In the genomic region with DNA sequence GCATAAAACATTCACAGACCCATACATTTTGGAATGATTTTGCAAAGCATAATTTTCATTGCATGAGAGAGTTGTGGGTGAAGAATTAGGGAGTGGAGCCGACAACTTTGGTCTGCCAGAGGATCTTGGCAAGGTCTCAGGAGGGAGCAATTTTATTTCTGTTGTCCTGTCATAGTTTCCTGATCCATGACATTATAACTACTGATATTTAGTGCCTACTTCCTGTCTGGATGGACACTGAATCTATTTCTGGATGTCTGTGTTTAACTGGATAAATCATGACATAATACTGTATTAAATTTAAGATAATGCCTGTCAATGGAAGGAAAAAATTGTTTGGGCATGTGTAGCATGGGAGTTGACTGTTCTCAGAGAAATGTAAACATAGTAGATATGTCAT, we compare ENCODE assay signal across 8 cellular contexts. TPM values are rescaled to one million over a fixed set of nuclear protein-coding genes. Genes with fewer than 3 reads are reported as not detected.
DNase-seq lines count a peak whose midpoint lies in the region; TF ChIP-seq lines count a peak whose summit lies in the region.
"Had no signal": no experiment of that assay in that cellular context is flagged by ENCODE, and none has a peak within 500 bp of the region (broad histone marks: within the 10 kb centered on the region; RNA-seq: fewer than 3 reads in every experiment).

No MANE protein-coding gene starts in this region.

- no peak overlapping the region for H3K4me2 ChIP-seq in osteoblast (ENCODE audit: insufficient read depth, low read length)
- H3K4me2 ChIP-seq in neural progenitor cell: no peak overlapping the region

- no peaks in the 10 kb centered on the region for H3K9me3 ChIP-seq in KOPT-K1 (ENCODE audit: insufficient read depth, low read length, poor library complexity, severe bottlenecking)
- no peaks in the 10 kb centered on the region for H3K9me3 ChIP-seq in osteoblast (ENCODE audit: low read depth, low read length)
- H3K9me3 ChIP-seq in neural progenitor cell (ENCODE audit: low read depth): no peaks in the 10 kb centered on the region
- H3K9me3 ChIP-seq: tibial artery had no signal

- H3K36me3 Mint-ChIP-seq in brain (no peaks in the 10 kb centered on the region), neural progenitor cell (no peaks in the 10 kb centered on the region)

- H3K4me1 Mint-ChIP-seq in brain (peaks cover 14% of the 10 kb centered on the region), neural progenitor cell (peaks cover 5% of the 10 kb centered on the region)

- H3K36me3 ChIP-seq in KOPT-K1 (ENCODE audit: insufficient read depth, low read length): peaks cover 67% of the 10 kb centered on the region
- H3K36me3 ChIP-seq in osteoblast (ENCODE audit: insufficient read depth, low read length): no peaks in the 10 kb centered on the region
- no peaks in the 10 kb centered on the region for H3K36me3 ChIP-seq in neural progenitor cell
- H3K36me3 ChIP-seq: tibial artery had no signal

- H2AFZ ChIP-seq in osteoblast (ENCODE audit: low read length): no peak overlapping the region
- no peak overlapping the region for H2AFZ ChIP-seq in neural progenitor cell (replicated peaks)

- H4K20me1 ChIP-seq in osteoblast (ENCODE audit: insufficient read depth, low read length) (no peaks in the 10 kb centered on the region), neural progenitor cell (ENCODE audit: low read depth) (no peaks in the 10 kb centered on the region)

- DNase-seq in EH (ENCODE audit: low read depth) (peak; percentile 65), osteoblast (ENCODE audit: insufficient read length, low spot score, missing footprints) (peak; percentile 34), neural progenitor cell (ENCODE audit: low spot score) (no peak), NCI-H345 treated with DMSO at 0.1 percent for 48 hours (lab: John Stamatoyannopoulos, UW; ENCODE audit: unreplicated experiment) (no peak), glomerular visceral epithelial cell (ENCODE audit: extremely low spot score) (no peak)
- DNase-seq: tibial artery had no signal

- H3K79me2 ChIP-seq in osteoblast (ENCODE audit: insufficient read depth, low read length): no peaks in the 10 kb centered on the region
- no peaks in the 10 kb centered on the region for H3K79me2 ChIP-seq in neural progenitor cell (ENCODE audit: low read depth)

- H3K27ac ChIP-seq in KOPT-K1 (ENCODE audit: low read depth, low read length, poor library complexity, severe bottlenecking) (peak overlapping the region; percentile 100), osteoblast (ENCODE audit: low read depth, low read length) (no peak overlapping the region), neural progenitor cell (no peak overlapping the region)
- H3K27ac ChIP-seq: tibial artery had no signal

- H3F3A ChIP-seq in neural progenitor cell (ENCODE audit: low read depth): no peaks in the 10 kb centered on the region

- H3K4me3 Mint-ChIP-seq in brain (peak overlapping the region in 3 of 5 experiments; percentile 78 to 92 (median 80)), neural progenitor cell (no peak overlapping the region)

- H3K4me1 ChIP-seq in osteoblast (ENCODE audit: insufficient read depth, low read length) (peaks cover 11% of the 10 kb centered on the region), neural progenitor cell (peaks cover 7% of the 10 kb centered on the region)

- H3K4me3 ChIP-seq in osteoblast (ENCODE audit: insufficient read depth, low read length) (no peak overlapping the region), neural progenitor cell (no peak overlapping the region)
- H3K4me3 ChIP-seq: tibial artery had no signal

- H3K27me3 ChIP-seq in osteoblast (ENCODE audit: insufficient read depth, low read length): peaks cover 3% of the 10 kb centered on the region
- H3K27me3 ChIP-seq in neural progenitor cell: peaks cover 68% of the 10 kb centered on the region

- H3K27me3 Mint-ChIP-seq in brain: peaks cover 84% of the 10 kb centered on the region
- peaks cover 19% of the 10 kb centered on the region for H3K27me3 Mint-ChIP-seq in neural progenitor cell (ENCODE audit: insufficient read depth, low read depth)

- H3K9ac ChIP-seq in neural progenitor cell: no peak overlapping the region

- H3K9me3 Mint-ChIP-seq in brain: no peaks in the 10 kb centered on the region
- H3K9me3 Mint-ChIP-seq in neural progenitor cell: no peaks in the 10 kb centered on the region

- no peak overlapping the region for H3K27ac Mint-ChIP-seq in brain
- no peak overlapping the region for H3K27ac Mint-ChIP-seq in neural progenitor cell

- TF ChIP-seq CTCF in brain (conservative IDR thresholded peaks at IDR 0.05): no peak
- TF ChIP-seq CTCF in osteoblast (IDR thresholded peaks at IDR 0.05; ENCODE audit: extremely low read depth, low read depth, low read length): no peak
- no peak for TF ChIP-seq CTCF in neural progenitor cell (IDR thresholded peaks at IDR 0.05)

RNA-seq across cellular contexts. Expression of gene ITGA4, which starts 2.5 kb away (rescaled TPM):
- polyA plus RNA-seq in brain (ENCODE audit: insufficient read depth, low read depth, low replicate concordance): 1.3 TPM
- total RNA-seq in osteoblast (5.3 and 9.0 TPM in 2 replicates), neural progenitor cell (ENCODE audit: low replicate concordance) (8.2 and 10.2 TPM in 2 replicates)

Comparison
In these comparisons a context has a peak if more than half of its experiments do, and no peak if none do; other contexts are left out.
1. DNase-seq: peak in EH (single experiment) and osteoblast (single experiment); none in neural progenitor cell (single experiment), NCI-H345 treated with DMSO at 0.1 percent for 48 hours (single experiment) and glomerular visceral epithelial cell (single experiment).